8 cellular contexts compared by ENCODE assay signal in genomic region chr12:66303316-66303804, GRCh38. TPM values are rescaled to one million over a fixed set of nuclear protein-coding genes. Genes with fewer than 3 reads are reported as not detected.
A peak's percentile ranks its signal among the peaks of the same experiment; 100 is the strongest.
DNase-seq lines count a peak whose midpoint lies in the region; ATAC-seq and TF ChIP-seq lines count a peak whose summit lies in the region.
"Not testable (repeated sequence)": the region's sequence is repeated elsewhere in the genome, so short reads cannot be mapped to it uniquely, and the experiment has no call there.

No MANE protein-coding gene starts in this region.

- not testable (repeated sequence) for H2AFZ ChIP-seq in ACC112 (ENCODE audit: low read length, unreplicated experiment)

- H3K9me3 ChIP-seq in SJCRH30 (replicated peaks); cardiac muscle cell (ENCODE audit: low read depth); ovary: not testable (repeated sequence)

- H3K4me1 ChIP-seq in ACC112 (ENCODE audit: control insufficient read depth, insufficient read depth, low read length, unreplicated experiment); SJCRH30; cardiac muscle cell (ENCODE audit: low read depth); ovary (ENCODE audit: insufficient read depth): not testable (repeated sequence)

- H3K9me3 Mint-ChIP-seq in activated naive CD8-positive, alpha-beta T cell treated with anti-CD3 and anti-CD28 coated beads for 36 hours, result not testable (repeated sequence)

- intact Hi-C loops in ovary (cut with DNase I), result not testable (repeated sequence)

- H3K36me3 Mint-ChIP-seq in activated naive CD8-positive, alpha-beta T cell treated with anti-CD3 and anti-CD28 coated beads for 36 hours, result peaks cover 31% of the 10 kb centered on the region

- ATAC-seq in GM18858 (IDR thresholded peaks at IDR 0.05; ENCODE audit: unreplicated experiment) (peak; percentile 38), GM21737 (IDR thresholded peaks at IDR 0.05; ENCODE audit: unreplicated experiment) (peak; percentile 46), HG03378 (IDR thresholded peaks at IDR 0.05; ENCODE audit: unreplicated experiment) (peak; percentile 70)

- WGBS in ovary, 3 donors, result 81 to 88% (median 82%) methylated on average over 14 of the region's 14 CpGs

- H3K4me3 Mint-ChIP-seq in activated naive CD8-positive, alpha-beta T cell treated with anti-CD3 and anti-CD28 coated beads for 36 hours, result peak overlapping the region; percentile 99

- peaks cover 22% of the 10 kb centered on the region for H3K27me3 ChIP-seq in ACC112 (ENCODE audit: insufficient read depth, low read length)
- H3K27me3 ChIP-seq in SJCRH30, ovary: not testable (repeated sequence)
- peaks cover 17% of the 10 kb centered on the region for H3K27me3 ChIP-seq in cardiac muscle cell

- H3K4me3 ChIP-seq in ACC112 (ENCODE audit: low read depth, low read length), result peak overlapping the region; percentile 86
- peak overlapping the region; percentile 82 for H3K4me3 ChIP-seq in SJCRH30
- peak overlapping the region; percentile 92 for H3K4me3 ChIP-seq in cardiac muscle cell
- H3K4me3 ChIP-seq in ovary, result peak overlapping the region; percentile 73

- TF ChIP-seq EP300 in ovary (IDR thresholded peaks at IDR 0.05), result not testable (repeated sequence)

- DNase-seq in SJCRH30 (peak in 1 of 2 experiments; percentile 4), ovary (peak in 3 of 5 donors; percentile 31 to 35 (median 33))
- peak; percentile 14 for DNase-seq in activated naive CD8-positive, alpha-beta T cell treated with anti-CD3 and anti-CD28 coated beads for 36 hours
- DNase-seq in cardiac muscle cell (ENCODE audit: low read depth in 1 of 2, low spot score in 1 of 2), result not testable (repeated sequence)

- H3K36me3 ChIP-seq in ACC112 (ENCODE audit: insufficient read depth, low read length); cardiac muscle cell; ovary: not testable (repeated sequence)
- H3K36me3 ChIP-seq in SJCRH30, result peaks cover 12% of the 10 kb centered on the region

- TF ChIP-seq CTCF in cardiac muscle cell (IDR thresholded peaks at IDR 0.05; ENCODE audit: low read depth, low read length); ovary (IDR thresholded peaks at IDR 0.05): not testable (repeated sequence)

- not testable (repeated sequence) for H3K27me3 Mint-ChIP-seq in activated naive CD8-positive, alpha-beta T cell treated with anti-CD3 and anti-CD28 coated beads for 36 hours

- H3K79me2 ChIP-seq in ACC112 (ENCODE audit: control insufficient read depth, insufficient read depth, low read length, unreplicated experiment), result not testable (repeated sequence)

- TF ChIP-seq POLR2A in ovary (IDR thresholded peaks at IDR 0.05), result not testable (repeated sequence)

- H3K4me1 Mint-ChIP-seq in activated naive CD8-positive, alpha-beta T cell treated with anti-CD3 and anti-CD28 coated beads for 36 hours, result peaks cover 46% of the 10 kb centered on the region

- not testable (repeated sequence) for H3K27ac ChIP-seq in ACC112 (ENCODE audit: low read depth, low read length); SJCRH30; cardiac muscle cell; ovary

- peak overlapping the region; percentile 100 for H3K27ac Mint-ChIP-seq in activated naive CD8-positive, alpha-beta T cell treated with anti-CD3 and anti-CD28 coated beads for 36 hours

RNA-seq across cellular contexts. Expression of gene HELB, which starts 1.1 kb away (rescaled TPM):
- total RNA-seq in SJCRH30 (2014; rRNA removed; shearing (Covaris generic)), result 16.2 and 20.4 TPM in 2 replicates
- 10 to 100 TPM; 13.5 to 13.7 TPM for total RNA-seq in activated naive CD8-positive, alpha-beta T cell treated with anti-CD3 and anti-CD28 coated beads for 36 hours
- 2.0 and 4.8 TPM in 2 replicates for total RNA-seq in cardiac muscle cell
- polyA plus RNA-seq in cardiac muscle cell, result 2.3 and 3.6 TPM in 2 replicates
- 1 to 10 TPM; 2.6 to 6.7 (median 5.1) TPM for total RNA-seq in ovary
- polyA plus RNA-seq in ovary, result 1 to 10 TPM; 1.1 to 1.4 TPM
